ENCODE assay signal across 8 cellular contexts in the genomic region with DNA sequence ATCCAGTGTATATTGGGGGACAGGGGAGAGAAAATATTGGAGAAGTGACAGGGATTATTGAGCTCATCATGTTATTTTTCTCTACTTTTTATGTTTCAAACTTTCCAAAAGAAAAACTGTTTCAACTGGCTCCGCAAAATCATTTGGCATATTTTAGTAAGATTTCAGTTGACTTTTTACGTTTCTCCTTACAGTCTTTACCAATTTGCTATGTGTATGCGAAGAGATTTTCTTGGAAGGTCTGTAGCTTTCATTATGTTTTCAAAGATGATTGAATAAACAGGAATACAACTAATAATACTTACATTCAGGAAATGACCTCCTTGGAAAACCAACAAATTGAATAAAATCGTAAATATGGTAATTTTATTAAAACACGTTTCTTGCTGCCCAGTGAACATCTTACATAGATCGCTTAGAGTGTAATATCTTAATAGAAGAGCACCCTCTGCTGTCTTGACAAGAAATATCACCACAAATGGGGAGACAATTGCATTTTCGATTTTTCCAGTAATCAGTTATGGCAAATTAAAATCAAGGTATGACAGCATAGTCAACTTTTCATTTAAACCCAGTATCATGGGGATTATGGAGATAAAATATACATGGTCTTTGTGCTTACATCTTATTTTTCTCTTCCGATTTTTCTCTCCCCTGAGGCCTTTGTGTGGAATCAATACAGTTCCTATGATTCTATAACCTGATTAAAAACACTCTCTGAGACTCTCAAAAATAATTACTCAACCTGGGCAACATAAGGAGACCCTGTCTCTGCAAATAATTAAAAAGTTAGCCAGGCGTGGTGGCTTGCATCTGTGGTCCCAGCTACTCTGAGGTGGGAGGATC. TPM values are rescaled to one million over a fixed set of nuclear protein-coding genes. Genes with fewer than 3 reads are reported as not detected.
DNase-seq lines count a peak whose midpoint lies in the region; ATAC-seq and TF ChIP-seq lines count a peak whose summit lies in the region.

No MANE protein-coding gene starts in this region.

- H3K9me3 ChIP-seq in heart right ventricle (no peaks in the 10 kb centered on the region), transverse colon (no peaks in the 10 kb centered on the region)

- no peaks in the 10 kb centered on the region for H3K36me3 ChIP-seq in heart right ventricle
- no peaks in the 10 kb centered on the region for H3K36me3 ChIP-seq in transverse colon

- TF ChIP-seq EP300 in transverse colon (IDR thresholded peaks at IDR 0.05; ENCODE audit: low read depth), result no peak

- no peak overlapping the region for H3K4me3 ChIP-seq in GM12875 (ENCODE audit: low read depth, low read length)
- no peak overlapping the region for H3K4me3 ChIP-seq in heart right ventricle
- no peak overlapping the region for H3K4me3 ChIP-seq in transverse colon

- intact Hi-C loops in heart right ventricle (cut with DNase I), result loop anchor here in 9 of 10 donors (1.0 to 5.0 kb wide), 5 partner anchors 77 to 422 kb away; no protein-coding TSS in a partner anchor
- intact Hi-C loops in transverse colon (cut with DNase I; ENCODE audit: low total_unique reads), result no loop called here

- CTCF ChIA-PET in activated naive CD4-positive, alpha-beta T cell treated with anti-CD3 and anti-CD28 coated beads, Interleukin-2, amount 10 ng/mL, durations not matched to agents 7 days and 5 days (lab: Charles Lee), result interaction anchor here (1.0 kb wide), 1 partner anchor 85 kb away, joined by 7 read pairs; no protein-coding TSS in a partner anchor

- H3K27ac ChIP-seq in heart right ventricle (no peak overlapping the region), transverse colon (no peak overlapping the region)

- TF ChIP-seq POLR2A in transverse colon (IDR thresholded peaks at IDR 0.05), result no peak

- no peaks in the 10 kb centered on the region for H3K9me3 Mint-ChIP-seq in activated naive CD4-positive, alpha-beta T cell treated with anti-CD3 and anti-CD28 coated beads, Interleukin-2, amount 10 ng/mL, durations not matched to agents 7 days and 5 days

- TF ChIP-seq CTCF in GM12875 (IDR thresholded peaks at IDR 0.05; ENCODE audit: borderline replicate concordance, insufficient read depth, low read depth, low read length), result peak; percentile 16; the same call in 1 of the 2 replicates
- TF ChIP-seq CTCF in heart right ventricle (IDR thresholded peaks at IDR 0.05), result peak in 7 of 9 donors; percentile 43 to 64 (median 61)
- peak in 4 of 5 experiments; percentile 32 to 54 (median 51) for TF ChIP-seq CTCF in transverse colon (IDR thresholded peaks at IDR 0.05)

- H3K4me1 Mint-ChIP-seq in activated naive CD4-positive, alpha-beta T cell treated with anti-CD3 and anti-CD28 coated beads, Interleukin-2, amount 10 ng/mL, durations not matched to agents 7 days and 5 days, result no peaks in the 10 kb centered on the region

- no peaks in the 10 kb centered on the region for H3K27me3 Mint-ChIP-seq in activated naive CD4-positive, alpha-beta T cell treated with anti-CD3 and anti-CD28 coated beads, Interleukin-2, amount 10 ng/mL, durations not matched to agents 7 days and 5 days

- 29 to 33% methylated on average over 9 of the region's 9 CpGs for WGBS in heart right ventricle, 2 donors
- 29 to 35% methylated on average over 9 of the region's 9 CpGs for WGBS in transverse colon (ENCODE audit: low coverage in 1 of 2), 2 donors

- in situ Hi-C loops in transverse colon (cut with MboI; ENCODE audit: low pct_ligation_motif_present in 1 of 4, low pct_unique_long_range_greater_than_20kb in 1 of 4, low sequenced_read_pairs in 3 of 4), result no loop called here

- no peaks in the 10 kb centered on the region for H3K36me3 Mint-ChIP-seq in activated naive CD4-positive, alpha-beta T cell treated with anti-CD3 and anti-CD28 coated beads, Interleukin-2, amount 10 ng/mL, durations not matched to agents 7 days and 5 days

- ATAC-seq in HG03520 (IDR thresholded peaks at IDR 0.05; ENCODE audit: unreplicated experiment), result peak; percentile 71
- ATAC-seq in heart right ventricle, result peak in 1 of 8 donors; percentile 20

- H3K4me3 Mint-ChIP-seq in activated naive CD4-positive, alpha-beta T cell treated with anti-CD3 and anti-CD28 coated beads, Interleukin-2, amount 10 ng/mL, durations not matched to agents 7 days and 5 days, result no peak overlapping the region

- DNase-seq in SW480 (ENCODE audit: low spot score) (peak; percentile 27), heart right ventricle (no peak), transverse colon (no peak), nucleus accumbens (lab: John Stamatoyannopoulos, UW) (no peak)
- DNase-seq in activated CD8-positive, alpha-beta memory T cell treated with anti-CD3 and anti-CD28 coated beads, Interleukin-2, amount 50 U/mL, for 4 hours, result no peak
- no peak for DNase-seq in activated naive CD4-positive, alpha-beta T cell treated with anti-CD3 and anti-CD28 coated beads, Interleukin-2, amount 10 ng/mL, durations not matched to agents 7 days and 5 days

- no peak overlapping the region for H3K27ac Mint-ChIP-seq in activated naive CD4-positive, alpha-beta T cell treated with anti-CD3 and anti-CD28 coated beads, Interleukin-2, amount 10 ng/mL, durations not matched to agents 7 days and 5 days

- no peaks in the 10 kb centered on the region for H3K27me3 ChIP-seq in heart right ventricle
- no peaks in the 10 kb centered on the region for H3K27me3 ChIP-seq in transverse colon

- H3K4me1 ChIP-seq in heart right ventricle (no peaks in the 10 kb centered on the region), transverse colon (no peaks in the 10 kb centered on the region)

RNA-seq across cellular contexts. Expression of gene MBL2, which starts 43.1 kb away (rescaled TPM):
- total RNA-seq in heart right ventricle, result not detected
- not detected for polyA plus RNA-seq in heart right ventricle
- not detected for total RNA-seq in transverse colon
